ENCODE assay signal across 17 cellular contexts in genomic region chr3:52689151-52689550, GRCh38. TPM values are rescaled to one million over a fixed set of nuclear protein-coding genes. Genes with fewer than 3 reads are reported as not detected.
DNase-seq lines count a peak whose midpoint lies in the region; ATAC-seq and TF ChIP-seq lines count a peak whose summit lies in the region.
"Had no signal": no experiment of that assay in that cellular context is flagged by ENCODE, and none has a peak within 500 bp of the region (broad histone marks: within the 10 kb centered on the region; RNA-seq: fewer than 3 reads in every experiment).

No MANE protein-coding gene starts in this region.

- intact Hi-C loops in activated CD4-positive, alpha-beta T cell treated with anti-CD3 and anti-CD28 coated beads for 36 hours (cut with DNase I, micrococcal nuclease) = loop anchor here (5.0 to 10.0 kb wide), 6 partner anchors 208 to 1196 kb away; partner anchors contain the start of genes WDR82 (in 2 of the 2), ABHD14A (in 1 of the 2), ABHD14B (in 1 of the 2) and ACTR8 (in 1 of the 2)
- intact Hi-C loops in activated T-helper 2 cell treated with anti-CD3 and anti-CD28 coated beads, Interferon-gamma antibody, Interleukin-2, Interleukin-4, amounts not matched to agents 10 μg/mL and 5 μg/mL and 100 μg/mL, durations not matched to agents 14 hours and 24 hours and 36 hours (cut with micrococcal nuclease) = loop anchor here (5.0 to 10.0 kb wide), 5 partner anchors 152 to 714 kb away; partner anchors contain the start of genes ABHD14A, ABHD14B, DUSP7 and NISCH

- DNase-seq in activated CD4-positive, alpha-beta T cell treated with anti-CD3 and anti-CD28 coated beads for 36 hours = no peak
- no peak for DNase-seq in activated CD4-positive, alpha-beta T cell treated with anti-CD3 and anti-CD28 coated beads, Interleukin-2, amount 50 U/mL, for 4 hours
- DNase-seq in GM23338 (ENCODE audit: low spot score) = no peak
- no peak for DNase-seq in activated T-helper 2 cell treated with anti-CD3 and anti-CD28 coated beads, Interferon-gamma antibody, Interleukin-2, Interleukin-4, amounts not matched to agents 10 μg/mL and 5 μg/mL and 100 μg/mL, durations not matched to agents 14 hours and 24 hours and 36 hours (ENCODE audit: low spot score)
- no peak for DNase-seq in natural killer cell treated with Interleukin-12 subunit alpha and Interleukin-12 subunit beta and Interleukin-15 and Interleukin-18, amount 100 ng/mL, for 72 hours (ENCODE audit: low spot score)
- DNase-seq in effector CD4-positive, alpha-beta T cell = no peak
- DNase-seq in NCI-H1105 treated with DMSO at 0.1 percent for 48 hours (lab: John Stamatoyannopoulos, UW) = no peak
- no peak for DNase-seq in KG1 (lab: John Stamatoyannopoulos, UW)
- DNase-seq: 8988T; dermis blood vessel endothelial cell; hypothalamus; Kasumi-1; NCI-H1930; NCI-H524; posterior cingulate gyrus; stimulated activated CD4-positive, alpha-beta T cell treated with anti-CD3 and anti-CD28 coated beads, Interleukin-12 subunit alpha, Interleukin-12 subunit beta, amount 100 ng/mL, for 4 hours; substantia nigra had no signal

- ATAC-seq in activated CD4-positive, alpha-beta T cell treated with anti-CD3 and anti-CD28 coated beads for 36 hours = no peak
- ATAC-seq in GM23338 = no peak
- ATAC-seq in natural killer cell treated with Interleukin-12 subunit alpha and Interleukin-12 subunit beta and Interleukin-15 and Interleukin-18, amount 100 ng/mL, for 72 hours = no peak

- H2AFZ ChIP-seq in GM23338 = no peak overlapping the region

- H3K36me3 Mint-ChIP-seq in activated CD4-positive, alpha-beta T cell treated with anti-CD3 and anti-CD28 coated beads for 36 hours (ENCODE audit: low read depth) = peaks cover 82% of the 10 kb centered on the region
- H3K36me3 Mint-ChIP-seq in GM23338 (ENCODE audit: low read depth) = peaks cover 87% of the 10 kb centered on the region
- H3K36me3 Mint-ChIP-seq in activated T-helper 2 cell treated with anti-CD3 and anti-CD28 coated beads, Interferon-gamma antibody, Interleukin-2, Interleukin-4, amounts not matched to agents 10 μg/mL and 5 μg/mL and 100 μg/mL, durations not matched to agents 14 hours and 24 hours and 36 hours (ENCODE audit: low read depth) = peaks cover 87% of the 10 kb centered on the region
- H3K36me3 Mint-ChIP-seq in natural killer cell treated with Interleukin-12 subunit alpha and Interleukin-12 subunit beta and Interleukin-15 and Interleukin-18, amount 100 ng/mL, for 72 hours = peaks cover 58% of the 10 kb centered on the region

- H3K4me2 ChIP-seq in GM23338 = no peak overlapping the region

- H3K27ac Mint-ChIP-seq in activated CD4-positive, alpha-beta T cell treated with anti-CD3 and anti-CD28 coated beads for 36 hours = peak overlapping the region; percentile 98
- peak overlapping the region; percentile 62; the same call in 1 of the 2 replicates for H3K27ac Mint-ChIP-seq in GM23338
- peak overlapping the region; percentile 46 for H3K27ac Mint-ChIP-seq in activated T-helper 2 cell treated with anti-CD3 and anti-CD28 coated beads, Interferon-gamma antibody, Interleukin-2, Interleukin-4, amounts not matched to agents 10 μg/mL and 5 μg/mL and 100 μg/mL, durations not matched to agents 14 hours and 24 hours and 36 hours
- H3K27ac Mint-ChIP-seq in natural killer cell treated with Interleukin-12 subunit alpha and Interleukin-12 subunit beta and Interleukin-15 and Interleukin-18, amount 100 ng/mL, for 72 hours = peak overlapping the region; percentile 80 to 98

- H3K27ac ChIP-seq in GM23338 (ENCODE audit: low read depth) = peak overlapping the region; percentile 3; the same call in 1 of the 2 replicates

- H3K9me2 ChIP-seq in GM23338 (ENCODE audit: insufficient read depth) = no peaks in the 10 kb centered on the region

- H3K4me3 ChIP-seq in GM23338 = no peak overlapping the region

- H3K4me1 Mint-ChIP-seq in activated CD4-positive, alpha-beta T cell treated with anti-CD3 and anti-CD28 coated beads for 36 hours = peaks cover 68% of the 10 kb centered on the region
- H3K4me1 Mint-ChIP-seq in GM23338 = peaks cover 11% of the 10 kb centered on the region
- H3K4me1 Mint-ChIP-seq in activated T-helper 2 cell treated with anti-CD3 and anti-CD28 coated beads, Interferon-gamma antibody, Interleukin-2, Interleukin-4, amounts not matched to agents 10 μg/mL and 5 μg/mL and 100 μg/mL, durations not matched to agents 14 hours and 24 hours and 36 hours (ENCODE audit: low read depth) = peaks cover 36% of the 10 kb centered on the region
- H3K4me1 Mint-ChIP-seq in natural killer cell treated with Interleukin-12 subunit alpha and Interleukin-12 subunit beta and Interleukin-15 and Interleukin-18, amount 100 ng/mL, for 72 hours (ENCODE audit: low read depth in 2 of 2) = peaks cover 49 to 54% of the 10 kb centered on the region in 2 donors

- peaks cover 62% of the 10 kb centered on the region for H3K79me2 ChIP-seq in GM23338 (replicated peaks; ENCODE audit: insufficient read depth)

- no peaks in the 10 kb centered on the region for H3K9me3 Mint-ChIP-seq in activated CD4-positive, alpha-beta T cell treated with anti-CD3 and anti-CD28 coated beads for 36 hours (ENCODE audit: low read depth)
- no peaks in the 10 kb centered on the region for H3K9me3 Mint-ChIP-seq in GM23338
- H3K9me3 Mint-ChIP-seq in activated T-helper 2 cell treated with anti-CD3 and anti-CD28 coated beads, Interferon-gamma antibody, Interleukin-2, Interleukin-4, amounts not matched to agents 10 μg/mL and 5 μg/mL and 100 μg/mL, durations not matched to agents 14 hours and 24 hours and 36 hours = no peaks in the 10 kb centered on the region
- no peaks in the 10 kb centered on the region for H3K9me3 Mint-ChIP-seq in natural killer cell treated with Interleukin-12 subunit alpha and Interleukin-12 subunit beta and Interleukin-15 and Interleukin-18, amount 100 ng/mL, for 72 hours

- POLR2A ChIA-PET in activated CD4-positive, alpha-beta T cell treated with anti-CD3 and anti-CD28 coated beads for 36 hours (lab: Charles Lee) = interaction anchor here (3.7 kb wide), 1 partner anchor 17 kb away, joined by 16 read pairs; the partner anchor contains the start of genes GLT8D1 and SPCS1

- H3F3A ChIP-seq in GM23338 (replicated peaks; ENCODE audit: low read depth) = peaks cover 61% of the 10 kb centered on the region

- CTCF ChIA-PET in activated CD4-positive, alpha-beta T cell treated with anti-CD3 and anti-CD28 coated beads for 36 hours (lab: Charles Lee) = interaction anchor here (0.7 to 1.4 kb wide), 3 partner anchors 8 to 16 kb away, joined by 3 to 4 read pairs (median 3); no protein-coding TSS in a partner anchor

- H3K27me3 ChIP-seq in GM23338 (ENCODE audit: insufficient read depth) = no peaks in the 10 kb centered on the region

- peak overlapping the region; percentile 99 for H3K4me3 Mint-ChIP-seq in activated CD4-positive, alpha-beta T cell treated with anti-CD3 and anti-CD28 coated beads for 36 hours
- no peak overlapping the region for H3K4me3 Mint-ChIP-seq in GM23338
- no peak overlapping the region for H3K4me3 Mint-ChIP-seq in activated T-helper 2 cell treated with anti-CD3 and anti-CD28 coated beads, Interferon-gamma antibody, Interleukin-2, Interleukin-4, amounts not matched to agents 10 μg/mL and 5 μg/mL and 100 μg/mL, durations not matched to agents 14 hours and 24 hours and 36 hours (ENCODE audit: low read depth)
- peak overlapping the region; percentile 97 for H3K4me3 Mint-ChIP-seq in natural killer cell treated with Interleukin-12 subunit alpha and Interleukin-12 subunit beta and Interleukin-15 and Interleukin-18, amount 100 ng/mL, for 72 hours

- no peak for TF ChIP-seq CTCF in GM23338 (conservative IDR thresholded peaks at IDR 0.05; ENCODE audit: low read depth in 2 of 2)

- peaks cover 69% of the 10 kb centered on the region for H3K36me3 ChIP-seq in GM23338 (ENCODE audit: insufficient read depth)

- peaks cover 33% of the 10 kb centered on the region for H4K20me1 ChIP-seq in GM23338 (replicated peaks; ENCODE audit: insufficient read depth)

- H3K4me1 ChIP-seq in GM23338 (ENCODE audit: insufficient read depth) = peaks cover 12% of the 10 kb centered on the region; the same call in 1 of the 2 replicates

- no peaks in the 10 kb centered on the region for H3K27me3 Mint-ChIP-seq in activated CD4-positive, alpha-beta T cell treated with anti-CD3 and anti-CD28 coated beads for 36 hours
- peaks cover 11% of the 10 kb centered on the region for H3K27me3 Mint-ChIP-seq in GM23338 (ENCODE audit: insufficient read depth, low read depth, poor library complexity)
- no peaks in the 10 kb centered on the region for H3K27me3 Mint-ChIP-seq in activated T-helper 2 cell treated with anti-CD3 and anti-CD28 coated beads, Interferon-gamma antibody, Interleukin-2, Interleukin-4, amounts not matched to agents 10 μg/mL and 5 μg/mL and 100 μg/mL, durations not matched to agents 14 hours and 24 hours and 36 hours (ENCODE audit: low read depth)
- no peaks in the 10 kb centered on the region for H3K27me3 Mint-ChIP-seq in natural killer cell treated with Interleukin-12 subunit alpha and Interleukin-12 subunit beta and Interleukin-15 and Interleukin-18, amount 100 ng/mL, for 72 hours

RNA-seq across cellular contexts. Expression of gene GNL3, which starts 3.3 kb away (rescaled TPM):
- total RNA-seq in activated CD4-positive, alpha-beta T cell treated with anti-CD3 and anti-CD28 coated beads for 36 hours = 100 to 1,000 TPM; 206 to 218 TPM
- total RNA-seq in GM23338 (2014; rRNA removed; shearing (Covaris generic)) = 138 and 169 TPM in 2 replicates
- 177 and 205 TPM in 2 replicates for polyA plus RNA-seq in GM23338 (2016; fragmentation: Nextera tagmentation; extraction: Ambion mirVana)
- total RNA-seq in activated T-helper 2 cell treated with anti-CD3 and anti-CD28 coated beads, Interferon-gamma antibody, Interleukin-2, Interleukin-4, amounts not matched to agents 10 μg/mL and 5 μg/mL and 100 μg/mL, durations not matched to agents 14 hours and 24 hours and 36 hours = 226 and 235 TPM in 2 replicates
- 100 to 1,000 TPM; 153 to 225 TPM for total RNA-seq in natural killer cell treated with Interleukin-12 subunit alpha and Interleukin-12 subunit beta and Interleukin-15 and Interleukin-18, amount 100 ng/mL, for 72 hours

RNA-seq across cellular contexts. Expression of gene PBRM1, which starts 3.4 kb away (rescaled TPM):
- total RNA-seq in activated CD4-positive, alpha-beta T cell treated with anti-CD3 and anti-CD28 coated beads for 36 hours = 10 to 100 TPM; 57.6 to 59.8 TPM
- total RNA-seq in GM23338 (2014; rRNA removed; shearing (Covaris generic)) = 72.5 and 80.7 TPM in 2 replicates
- 40.8 and 57.5 TPM in 2 replicates for polyA plus RNA-seq in GM23338 (2016; fragmentation: Nextera tagmentation; extraction: Ambion mirVana)
- total RNA-seq in activated T-helper 2 cell treated with anti-CD3 and anti-CD28 coated beads, Interferon-gamma antibody, Interleukin-2, Interleukin-4, amounts not matched to agents 10 μg/mL and 5 μg/mL and 100 μg/mL, durations not matched to agents 14 hours and 24 hours and 36 hours = 60.4 and 66.3 TPM in 2 replicates
- 10 to 100 TPM; 85.3 to 95.4 TPM for total RNA-seq in natural killer cell treated with Interleukin-12 subunit alpha and Interleukin-12 subunit beta and Interleukin-15 and Interleukin-18, amount 100 ng/mL, for 72 hours

RNA-seq across cellular contexts. Expression of gene GLT8D1, which starts 16.4 kb away (rescaled TPM):
- total RNA-seq in activated CD4-positive, alpha-beta T cell treated with anti-CD3 and anti-CD28 coated beads for 36 hours = 10 to 100 TPM; 35.2 to 38.0 TPM
- total RNA-seq in GM23338 (2014; rRNA removed; shearing (Covaris generic)) = 40.8 and 50.7 TPM in 2 replicates
- polyA plus RNA-seq in GM23338 (2016; fragmentation: Nextera tagmentation; extraction: Ambion mirVana) = 24.6 and 30.0 TPM in 2 replicates
- 37.6 and 38.7 TPM in 2 replicates for total RNA-seq in activated T-helper 2 cell treated with anti-CD3 and anti-CD28 coated beads, Interferon-gamma antibody, Interleukin-2, Interleukin-4, amounts not matched to agents 10 μg/mL and 5 μg/mL and 100 μg/mL, durations not matched to agents 14 hours and 24 hours and 36 hours
- 10 to 100 TPM; 32.4 to 41.1 TPM for total RNA-seq in natural killer cell treated with Interleukin-12 subunit alpha and Interleukin-12 subunit beta and Interleukin-15 and Interleukin-18, amount 100 ng/mL, for 72 hours

RNA-seq across cellular contexts. Expression of gene SPCS1, which starts 16.8 kb away (rescaled TPM):
- 100 to 1,000 TPM; 111 to 120 TPM for total RNA-seq in activated CD4-positive, alpha-beta T cell treated with anti-CD3 and anti-CD28 coated beads for 36 hours
- 165 and 187 TPM in 2 replicates for total RNA-seq in GM23338 (2014; rRNA removed; shearing (Covaris generic))
- 277 and 288 TPM in 2 replicates for polyA plus RNA-seq in GM23338 (2016; fragmentation: Nextera tagmentation; extraction: Ambion mirVana)
- 124 and 125 TPM in 2 replicates for total RNA-seq in activated T-helper 2 cell treated with anti-CD3 and anti-CD28 coated beads, Interferon-gamma antibody, Interleukin-2, Interleukin-4, amounts not matched to agents 10 μg/mL and 5 μg/mL and 100 μg/mL, durations not matched to agents 14 hours and 24 hours and 36 hours
- 10 to 100 TPM; 74.4 to 92.4 TPM for total RNA-seq in natural killer cell treated with Interleukin-12 subunit alpha and Interleukin-12 subunit beta and Interleukin-15 and Interleukin-18, amount 100 ng/mL, for 72 hours

Comparison
In these comparisons a context has a peak if more than half of its experiments do, and no peak if none do; other contexts are left out.
1. H3K27ac Mint-ChIP-seq: peak in every context shown above with its lines; median percentile 98 in activated CD4-positive, alpha-beta T cell treated with anti-CD3 and anti-CD28 coated beads for 36 hours; 89 in natural killer cell treated with Interleukin-12 subunit alpha and Interleukin-12 subunit beta and Interleukin-15 and Interleukin-18, amount 100 ng/mL, for 72 hours; 62 in GM23338; 46 in activated T-helper 2 cell treated with anti-CD3 and anti-CD28 coated beads, Interferon-gamma antibody, Interleukin-2, Interleukin-4, amounts not matched to agents 10 μg/mL and 5 μg/mL and 100 μg/mL, durations not matched to agents 14 hours and 24 hours and 36 hours.
2. H3K4me3 Mint-ChIP-seq: peak in activated CD4-positive, alpha-beta T cell treated with anti-CD3 and anti-CD28 coated beads for 36 hours (single experiment) and natural killer cell treated with Interleukin-12 subunit alpha and Interleukin-12 subunit beta and Interleukin-15 and Interleukin-18, amount 100 ng/mL, for 72 hours (single experiment); none in GM23338 (single experiment) and activated T-helper 2 cell treated with anti-CD3 and anti-CD28 coated beads, Interferon-gamma antibody, Interleukin-2, Interleukin-4, amounts not matched to agents 10 μg/mL and 5 μg/mL and 100 μg/mL, durations not matched to agents 14 hours and 24 hours and 36 hours (single experiment).